In the genomic region with DNA sequence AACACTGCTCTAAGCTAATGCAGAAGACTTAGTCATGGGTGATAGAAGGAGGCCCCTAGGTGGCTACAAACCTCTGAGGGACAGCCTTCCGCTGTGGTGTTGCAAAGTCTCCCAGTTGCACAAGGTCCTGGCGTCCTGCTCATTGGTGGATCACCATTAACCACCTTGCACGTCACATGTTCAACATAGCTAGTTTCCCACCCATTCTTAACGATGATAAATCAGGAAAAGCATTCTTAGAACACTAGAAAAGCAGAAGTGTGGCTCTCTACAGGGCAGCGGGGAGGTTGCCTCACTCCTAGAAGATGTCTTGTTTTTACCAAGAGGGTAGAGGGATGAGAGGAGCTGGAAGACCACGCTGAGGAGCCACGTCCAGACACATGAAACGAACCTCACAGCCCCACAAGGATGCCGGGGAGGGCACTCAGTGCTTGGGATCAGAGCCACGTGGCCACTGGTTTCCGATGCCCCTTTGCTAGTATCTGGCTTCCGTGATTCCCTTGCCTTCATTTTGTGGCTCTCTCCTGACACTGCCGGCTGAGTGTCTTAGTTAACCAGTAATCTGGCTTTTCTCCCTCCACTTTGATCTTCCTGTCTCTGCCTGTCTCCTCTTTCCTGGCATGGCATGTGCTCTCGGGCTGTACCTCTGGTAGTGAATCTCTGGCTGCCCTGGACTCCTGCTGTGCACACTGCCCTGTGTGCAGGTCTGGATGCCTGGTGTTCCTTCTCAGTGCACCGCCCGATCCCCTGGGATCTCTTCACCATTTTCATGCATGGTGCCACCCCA, we compare ENCODE assay signal across 10 cellular contexts.
DNase-seq lines count a peak whose midpoint lies in the region; ATAC-seq and TF ChIP-seq lines count a peak whose summit lies in the region.
"Had no signal": no experiment of that assay in that cellular context is flagged by ENCODE, and none has a peak within 500 bp of the region (broad histone marks: within the 10 kb centered on the region; RNA-seq: fewer than 3 reads in every experiment).

No MANE protein-coding gene starts in this region.

- H3K4me3 Mint-ChIP-seq in activated CD8-positive, alpha-beta memory T cell treated with anti-CD3 and anti-CD28 coated beads, Interleukin-2, amount 10 ng/mL, durations not matched to agents 7 days and 5 days = no peak overlapping the region

- H3K9me3 ChIP-seq in Peyer's patch (no peaks in the 10 kb centered on the region), left ventricle myocardium inferior (replicated peaks) (no peaks in the 10 kb centered on the region), tibial artery (no peaks in the 10 kb centered on the region)

- peaks cover 84% of the 10 kb centered on the region for H3K4me1 Mint-ChIP-seq in activated CD8-positive, alpha-beta memory T cell treated with anti-CD3 and anti-CD28 coated beads, Interleukin-2, amount 10 ng/mL, durations not matched to agents 7 days and 5 days

- no peaks in the 10 kb centered on the region for H3K27me3 Mint-ChIP-seq in activated CD8-positive, alpha-beta memory T cell treated with anti-CD3 and anti-CD28 coated beads, Interleukin-2, amount 10 ng/mL, durations not matched to agents 7 days and 5 days

- intact Hi-C loops in left ventricle myocardium inferior (cut with micrococcal nuclease) (no loop called here), tibial artery (cut with DNase I; ENCODE audit: low total_unique reads) (no loop called here)

- H3K4me3 ChIP-seq in Peyer's patch (no peak overlapping the region), left ventricle myocardium inferior (no peak overlapping the region), tibial artery (no peak overlapping the region)

- ATAC-seq in activated CD8-positive, alpha-beta memory T cell treated with anti-CD3 and anti-CD28 coated beads, Interleukin-2, amount 10 ng/mL, durations not matched to agents 7 days and 5 days = no peak
- no peak for ATAC-seq in omental fat pad (ENCODE audit: low FRiP score)

- H3K27ac Mint-ChIP-seq in activated CD8-positive, alpha-beta memory T cell treated with anti-CD3 and anti-CD28 coated beads, Interleukin-2, amount 10 ng/mL, durations not matched to agents 7 days and 5 days = peak overlapping the region; percentile 83

- TF ChIP-seq CTCF in Peyer's patch (IDR thresholded peaks at IDR 0.05) (no peak), left ventricle myocardium inferior (IDR thresholded peaks at IDR 0.05; ENCODE audit: borderline replicate concordance) (no peak), tibial artery (IDR thresholded peaks at IDR 0.05) (no peak), omental fat pad (IDR thresholded peaks at IDR 0.05) (no peak)

- H3K36me3 ChIP-seq in Peyer's patch (no peaks in the 10 kb centered on the region), left ventricle myocardium inferior (no peaks in the 10 kb centered on the region), tibial artery (no peaks in the 10 kb centered on the region)

- H3K9me3 Mint-ChIP-seq in activated CD8-positive, alpha-beta memory T cell treated with anti-CD3 and anti-CD28 coated beads, Interleukin-2, amount 10 ng/mL, durations not matched to agents 7 days and 5 days (ENCODE audit: low read depth) = peaks cover 2% of the 10 kb centered on the region

- no peaks in the 10 kb centered on the region for H3K27me3 ChIP-seq in Peyer's patch
- no peaks in the 10 kb centered on the region for H3K27me3 ChIP-seq in left ventricle myocardium inferior (ENCODE audit: low read depth)
- no peaks in the 10 kb centered on the region for H3K27me3 ChIP-seq in tibial artery

- no peak for TF ChIP-seq POLR2A in Peyer's patch (IDR thresholded peaks at IDR 0.05)

- DNase-seq in activated CD8-positive, alpha-beta memory T cell treated with anti-CD3 and anti-CD28 coated beads, Interleukin-2, amount 10 ng/mL, durations not matched to agents 7 days and 5 days = no peak
- no peak for DNase-seq in activated CD8-positive, alpha-beta memory T cell treated with anti-CD3 and anti-CD28 coated beads, Interleukin-2, amount 50 U/mL, for 4 hours
- DNase-seq in Peyer's patch (peak in 2 of 3 donors; percentile 31 to 63), left ventricle myocardium inferior (peak; percentile 29), tibial artery (peak; percentile 44 to 71), NCI-H1092 treated with DMSO at 0.1 percent for 48 hours (lab: John Stamatoyannopoulos, UW) (no peak), HEK293T (ENCODE audit: extremely low spot score) (no peak), omental fat pad (ENCODE audit: low spot score) (no peak)
- DNase-seq: NCI-H2107 had no signal

- peaks cover 48% of the 10 kb centered on the region for H3K36me3 Mint-ChIP-seq in activated CD8-positive, alpha-beta memory T cell treated with anti-CD3 and anti-CD28 coated beads, Interleukin-2, amount 10 ng/mL, durations not matched to agents 7 days and 5 days

- CTCF ChIA-PET in activated CD8-positive, alpha-beta memory T cell treated with anti-CD3 and anti-CD28 coated beads, Interleukin-2, amount 10 ng/mL, durations not matched to agents 7 days and 5 days (lab: Charles Lee) = interaction anchor here (1.7 kb wide), 1 partner anchor 65 kb away, joined by 5 read pairs; no protein-coding TSS in a partner anchor
- CTCF ChIA-PET in HEK293T (lab: Yijun Ruan, JAX) = no interaction called here

- POLR2A ChIA-PET in HEK293T (lab: Yijun Ruan, JAX) = no interaction called here

- H3K4me1 ChIP-seq in Peyer's patch = peaks cover 0 to 14% (median 2%) of the 10 kb centered on the region in 4 donors
- H3K4me1 ChIP-seq in left ventricle myocardium inferior = peaks cover 4% of the 10 kb centered on the region
- H3K4me1 ChIP-seq in tibial artery = peaks cover 0 to 12% (median 4%) of the 10 kb centered on the region in 4 donors

- H3K27ac ChIP-seq in Peyer's patch = no peak overlapping the region
- no peak overlapping the region for H3K27ac ChIP-seq in left ventricle myocardium inferior (replicated peaks)
- H3K27ac ChIP-seq in tibial artery = no peak overlapping the region
- H3K27ac ChIP-seq: VCaP had no signal

TF ChIP-seq in HEK293T, 16 proteins besides CTCF, POLR2A, EP300 and RAD21:
- no peak for TF ChIP-seq TARDBP (IDR thresholded peaks at IDR 0.05)
- TF ChIP-seq FOXM1 (IDR thresholded peaks at IDR 0.05; ENCODE audit: borderline replicate concordance) = no peak
- no peak for TF ChIP-seq HDGF (IDR thresholded peaks at IDR 0.05; ENCODE audit: borderline replicate concordance)
- TF ChIP-seq LEF1 (IDR thresholded peaks at IDR 0.05; ENCODE audit: borderline replicate concordance) = no peak
- TF ChIP-seq BHLHE40 (IDR thresholded peaks at IDR 0.05; ENCODE audit: borderline replicate concordance) = no peak

Comparison
In these comparisons a context has a peak if more than half of its experiments do, and no peak if none do; other contexts are left out.
1. DNase-seq: peak in Peyer's patch (2 of 3), left ventricle myocardium inferior (single experiment) and tibial artery (2 of 2); none in activated CD8-positive, alpha-beta memory T cell treated with anti-CD3 and anti-CD28 coated beads, Interleukin-2, amount 10 ng/mL, durations not matched to agents 7 days and 5 days (single experiment), activated CD8-positive, alpha-beta memory T cell treated with anti-CD3 and anti-CD28 coated beads, Interleukin-2, amount 50 U/mL, for 4 hours (single experiment), NCI-H1092 treated with DMSO at 0.1 percent for 48 hours (single experiment), HEK293T (single experiment) and omental fat pad (single experiment).